Comparison of ENCODE assay signal across 22 cellular contexts in the genomic region with DNA sequence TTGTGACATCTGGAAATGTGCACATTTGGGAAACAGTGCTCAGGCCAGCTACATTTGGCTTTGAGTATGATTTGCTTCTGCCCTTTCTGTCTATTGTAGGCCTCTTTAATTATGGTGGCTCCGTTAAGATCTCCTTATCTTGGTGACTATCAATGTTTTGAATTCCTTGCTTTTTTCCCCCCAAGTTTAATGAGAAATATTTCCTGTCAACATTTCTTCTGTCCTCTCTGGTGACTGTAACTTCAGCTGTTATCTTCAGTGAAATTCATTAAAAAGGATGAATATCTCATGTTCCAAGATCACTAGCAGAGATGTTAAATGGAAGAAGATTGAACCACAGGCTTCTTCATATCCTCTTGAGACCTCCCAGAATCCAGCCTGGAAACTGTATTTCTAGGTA. TPM values are rescaled to one million over a fixed set of nuclear protein-coding genes. Genes with fewer than 3 reads are reported as not detected.
A peak's percentile ranks its signal among the peaks of the same experiment; 100 is the strongest.
DNase-seq lines count a peak whose midpoint lies in the region; FAIRE-seq and TF ChIP-seq lines count a peak whose summit lies in the region.
"Had no signal": no experiment of that assay in that cellular context is flagged by ENCODE, and none has a peak within 500 bp of the region (broad histone marks: within the 10 kb centered on the region; RNA-seq: fewer than 3 reads in every experiment).

No MANE protein-coding gene starts in this region.

- H3K4me3 ChIP-seq in SK-N-SH (ENCODE audit: low read depth in 2 of 2, low read length in 1 of 2) (no peak overlapping the region), ovary (no peak overlapping the region)
- H3K4me3 ChIP-seq: BLaER1, GM23338 had no signal

- POLR2A ChIA-PET in SK-N-SH (lab: Yijun Ruan, JAX) = no interaction called here
- POLR2A ChIA-PET in MCF 10A (lab: Yijun Ruan, JAX) = no interaction called here

- H3K9me3 Mint-ChIP-seq in HFFc6 (no peaks in the 10 kb centered on the region), mesothelial cell of epicardium (no peaks in the 10 kb centered on the region), MCF 10A (ENCODE audit: unreplicated experiment) (no peaks in the 10 kb centered on the region)
- peaks cover 2% of the 10 kb centered on the region for H3K9me3 Mint-ChIP-seq in activated naive CD8-positive, alpha-beta T cell treated with anti-CD3 and anti-CD28 coated beads for 36 hours
- H3K9me3 Mint-ChIP-seq: CD8-positive, alpha-beta T cell had no signal

- H3K4me1 ChIP-seq in SK-N-SH (ENCODE audit: control insufficient read depth in 1 of 2, insufficient read depth in 2 of 2, low read depth in 1 of 2, low read length in 1 of 2) (peaks cover 0 to 3% of the 10 kb centered on the region in 2 experiments; a peak in 3 of 4 replicates), ovary (ENCODE audit: insufficient read depth) (peaks cover 2% of the 10 kb centered on the region)
- H3K4me1 ChIP-seq: BLaER1 had no signal

- H3K27ac ChIP-seq in SK-N-SH (ENCODE audit: low read depth in 2 of 2, low read length in 1 of 2) (peak overlapping the region; percentile 40 to 44; a peak in 2 of 4 replicates), ovary (no peak overlapping the region)
- H3K27ac ChIP-seq: BLaER1 had no signal

- no peaks in the 10 kb centered on the region for H3K36me3 Mint-ChIP-seq in HFFc6 (ENCODE audit: low read depth)
- H3K36me3 Mint-ChIP-seq in mesothelial cell of epicardium = no peaks in the 10 kb centered on the region
- no peaks in the 10 kb centered on the region for H3K36me3 Mint-ChIP-seq in MCF 10A (ENCODE audit: insufficient read depth, unreplicated experiment)
- no peaks in the 10 kb centered on the region for H3K36me3 Mint-ChIP-seq in activated naive CD8-positive, alpha-beta T cell treated with anti-CD3 and anti-CD28 coated beads for 36 hours
- H3K36me3 Mint-ChIP-seq: CD8-positive, alpha-beta T cell had no signal

- WGBS in SK-N-SH (ENCODE audit: low lambda C conversion rate) = 16% methylated on average over 1 of the region's 1 CpG
- WGBS in ovary, 3 donors = 31 to 54% (median 34%) methylated on average over 1 of the region's 1 CpG

- H3K27me3 Mint-ChIP-seq in HFFc6 (ENCODE audit: insufficient read depth) = no peaks in the 10 kb centered on the region; the same call in 1 of the 2 replicates
- H3K27me3 Mint-ChIP-seq in mesothelial cell of epicardium (ENCODE audit: low read depth) = no peaks in the 10 kb centered on the region
- no peaks in the 10 kb centered on the region for H3K27me3 Mint-ChIP-seq in MCF 10A (ENCODE audit: insufficient read depth, unreplicated experiment)
- H3K27me3 Mint-ChIP-seq in activated naive CD8-positive, alpha-beta T cell treated with anti-CD3 and anti-CD28 coated beads for 36 hours = peaks cover 30% of the 10 kb centered on the region

- no peak overlapping the region for H2AFZ ChIP-seq in SK-N-SH (ENCODE audit: low read depth)
- H2AFZ ChIP-seq: GM23338 had no signal

- peaks cover 60% of the 10 kb centered on the region for H3K4me1 Mint-ChIP-seq in HFFc6 (ENCODE audit: low read depth)
- peaks cover 35% of the 10 kb centered on the region for H3K4me1 Mint-ChIP-seq in mesothelial cell of epicardium
- H3K4me1 Mint-ChIP-seq in MCF 10A (ENCODE audit: insufficient read depth, unreplicated experiment) = no peaks in the 10 kb centered on the region
- no peaks in the 10 kb centered on the region for H3K4me1 Mint-ChIP-seq in activated naive CD8-positive, alpha-beta T cell treated with anti-CD3 and anti-CD28 coated beads for 36 hours
- H3K4me1 Mint-ChIP-seq: GM23338 had no signal

- no peak for TF ChIP-seq RAD21 in SK-N-SH (IDR thresholded peaks at IDR 0.05; ENCODE audit: low read length)

- H3K27me3 ChIP-seq in SK-N-SH (ENCODE audit: insufficient read depth) (no peaks in the 10 kb centered on the region), ovary (no peaks in the 10 kb centered on the region)
- H3K27me3 ChIP-seq: BLaER1 had no signal

- no peaks in the 10 kb centered on the region for H3K9me3 ChIP-seq in SK-N-SH
- no peaks in the 10 kb centered on the region for H3K9me3 ChIP-seq in ovary

- H3K36me3 ChIP-seq in SK-N-SH (replicated peaks in 1 of 2; ENCODE audit: control insufficient read depth in 1 of 2, insufficient read depth in 2 of 2, low read length in 1 of 2) = no peaks in the 10 kb centered on the region
- no peaks in the 10 kb centered on the region for H3K36me3 ChIP-seq in ovary
- H3K36me3 ChIP-seq: BLaER1 had no signal

- peak; percentile 70 for FAIRE-seq in endometrium (lab: Jason Lieb, UNC)
- FAIRE-seq: GM12892, GM18507, H54, HTR-8/SVneo had no signal

- H3F3A ChIP-seq in SK-N-SH (replicated peaks; ENCODE audit: insufficient read depth) = peaks cover 23% of the 10 kb centered on the region

- H3K9ac ChIP-seq in SK-N-SH = no peak overlapping the region
- H3K9ac ChIP-seq: BLaER1 had no signal

- peak in 1 of 2 experiments; percentile 46; a peak in 1 of 4 replicates for TF ChIP-seq EP300 in SK-N-SH (IDR thresholded peaks at IDR 0.05; ENCODE audit: borderline replicate concordance in 1 of 2, low read depth in 1 of 2, low read length in 1 of 2)
- no peak for TF ChIP-seq EP300 in ovary (IDR thresholded peaks at IDR 0.05)

- H3K4me2 ChIP-seq in SK-N-SH = 0 out of 2 replicates have a peak overlapping the region, but pooled peaks have one; percentile 13
- H3K4me2 ChIP-seq: BLaER1, GM23338 had no signal

- BruUV-seq in MCF 10A (replicated peaks; lab: Mats Ljungman, UMichigan) = no TSS peak

- CTCF ChIA-PET in SK-N-SH (lab: Yijun Ruan, JAX) = no interaction called here
- CTCF ChIA-PET in MCF 10A (lab: Yijun Ruan, JAX) = interaction anchor here (0.7 to 1.2 kb wide), 2 partner anchors 24 to 26 kb away, joined by 3 read pairs; no protein-coding TSS in a partner anchor

- H3K27ac Mint-ChIP-seq in HFFc6 = peak overlapping the region; percentile 62
- peak overlapping the region; percentile 33 for H3K27ac Mint-ChIP-seq in mesothelial cell of epicardium
- H3K27ac Mint-ChIP-seq in MCF 10A (ENCODE audit: low read depth, unreplicated experiment) = no peak overlapping the region
- no peak overlapping the region for H3K27ac Mint-ChIP-seq in activated naive CD8-positive, alpha-beta T cell treated with anti-CD3 and anti-CD28 coated beads for 36 hours
- H3K27ac Mint-ChIP-seq: CD8-positive, alpha-beta T cell; GM23338 had no signal

- peak; percentile 25 for DNase-seq in HFFc6
- DNase-seq in SK-N-SH = no peak
- DNase-seq in mesothelial cell of epicardium (ENCODE audit: low spot score in 2 of 2, unreplicated experiment in 2 of 2) = no peak
- DNase-seq in MCF 10A (ENCODE audit: unreplicated experiment) = no peak
- DNase-seq in ovary = no peak
- DNase-seq in activated naive CD8-positive, alpha-beta T cell treated with anti-CD3 and anti-CD28 coated beads for 36 hours = no peak
- no peak for DNase-seq in posterior cingulate gyrus
- DNase-seq: 8988T; CD8-positive, alpha-beta T cell; COR-L47; DMS 273 treated with DMSO at 0.1 percent for 48 hours; DMS53; GDM1; HCEC 1CT; IMR-90 had no signal

- H4K20me1 ChIP-seq in SK-N-SH (ENCODE audit: insufficient read depth) = no peaks in the 10 kb centered on the region
- H4K20me1 ChIP-seq: BLaER1 had no signal

- no peaks in the 10 kb centered on the region for H3K9me2 ChIP-seq in SK-N-SH

- intact Hi-C loops in MCF 10A (cut with micrococcal nuclease) (no loop called here), ovary (cut with DNase I) (no loop called here), posterior cingulate gyrus (cut with DNase I) (no loop called here)

- no peak for TF ChIP-seq POLR2A in ovary (IDR thresholded peaks at IDR 0.05)

- no peaks in the 10 kb centered on the region for H3K79me2 ChIP-seq in SK-N-SH (ENCODE audit: insufficient read depth)

- TF ChIP-seq CTCF in HFFc6 (IDR thresholded peaks at IDR 0.05) (no peak), SK-N-SH (IDR thresholded peaks at IDR 0.05) (no peak), mesothelial cell of epicardium (IDR thresholded peaks at IDR 0.05; ENCODE audit: unreplicated experiment) (no peak), MCF 10A (IDR thresholded peaks at IDR 0.05; ENCODE audit: unreplicated experiment) (no peak), ovary (IDR thresholded peaks at IDR 0.05) (no peak)

- H3K4me3 Mint-ChIP-seq in HFFc6 = no peak overlapping the region
- H3K4me3 Mint-ChIP-seq in mesothelial cell of epicardium = no peak overlapping the region
- no peak overlapping the region for H3K4me3 Mint-ChIP-seq in MCF 10A (ENCODE audit: unreplicated experiment)
- no peak overlapping the region for H3K4me3 Mint-ChIP-seq in activated naive CD8-positive, alpha-beta T cell treated with anti-CD3 and anti-CD28 coated beads for 36 hours
- H3K4me3 Mint-ChIP-seq: CD8-positive, alpha-beta T cell; GM23338 had no signal

TF ChIP-seq in SK-N-SH, 30 proteins besides CTCF, POLR2A, EP300 and RAD21:
- TF ChIP-seq, protein P1, sequence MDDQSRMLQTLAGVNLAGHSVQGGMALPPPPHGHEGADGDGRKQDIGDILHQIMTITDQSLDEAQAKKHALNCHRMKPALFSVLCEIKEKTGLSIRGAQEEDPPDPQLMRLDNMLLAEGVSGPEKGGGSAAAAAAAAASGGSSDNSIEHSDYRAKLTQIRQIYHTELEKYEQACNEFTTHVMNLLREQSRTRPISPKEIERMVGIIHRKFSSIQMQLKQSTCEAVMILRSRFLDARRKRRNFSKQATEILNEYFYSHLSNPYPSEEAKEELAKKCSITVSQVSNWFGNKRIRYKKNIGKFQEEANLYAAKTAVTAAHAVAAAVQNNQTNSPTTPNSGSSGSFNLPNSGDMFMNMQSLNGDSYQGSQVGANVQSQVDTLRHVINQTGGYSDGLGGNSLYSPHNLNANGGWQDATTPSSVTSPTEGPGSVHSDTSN (IDR thresholded peaks at IDR 0.05) = peak; percentile 54
- TF ChIP-seq GATA2 (CRISPR knock-in tag; IDR thresholded peaks at IDR 0.05) = no peak
- TF ChIP-seq TCF12 (IDR thresholded peaks at IDR 0.05) = peak; percentile 62

RNA-seq across cellular contexts. Expression of a gene that starts 26.5 kb away (rescaled TPM):
- total RNA-seq in HFFc6 (2021; fragmentation: NEBNext Ultra II Directional; extraction: Animal tissue kit (Norgen Biotek cat#: 25700)) = 100 to 1,000 TPM; 192 to 356 (median 243) TPM
- polyA plus RNA-seq in SK-N-SH (2012; rRNA removed) = 326 and 429 TPM in 2 replicates
- polyA plus RNA-seq in SK-N-SH (2012; cell fraction: cytosol; rRNA removed) = 346 and 361 TPM in 2 replicates
- 89.2 and 204 TPM in 2 replicates for polyA plus RNA-seq in SK-N-SH (2012; cell fraction: nucleus; rRNA removed)
- total RNA-seq in mesothelial cell of epicardium = 28.3 to 29.9 TPM (median 29.4 TPM) in 3 replicates
- 9.8 and 13.8 TPM in 2 replicates for total RNA-seq in MCF 10A (2022)
- total RNA-seq in ovary = 10 to 100 TPM; 13.5 to 62.1 (median 29.5) TPM
- polyA plus RNA-seq in ovary = 100 to 1,000 TPM in 1 of 2 donors, 10 to 100 TPM in 1; 54.4 to 129 TPM
- total RNA-seq in activated naive CD8-positive, alpha-beta T cell treated with anti-CD3 and anti-CD28 coated beads for 36 hours = 1 to 10 TPM; 3.7 to 4.0 TPM

Comparison
In these comparisons a context has a peak if more than half of its experiments do, and no peak if none do; other contexts are left out.
1. H3K27ac Mint-ChIP-seq: peak in HFFc6 (single experiment) and mesothelial cell of epicardium (single experiment); none in MCF 10A (single experiment) and activated naive CD8-positive, alpha-beta T cell treated with anti-CD3 and anti-CD28 coated beads for 36 hours (single experiment).
2. H3K27ac ChIP-seq: peak in SK-N-SH (2 of 2); none in ovary (0 of 2).